11 cellular contexts compared by ENCODE assay signal in the genomic region with DNA sequence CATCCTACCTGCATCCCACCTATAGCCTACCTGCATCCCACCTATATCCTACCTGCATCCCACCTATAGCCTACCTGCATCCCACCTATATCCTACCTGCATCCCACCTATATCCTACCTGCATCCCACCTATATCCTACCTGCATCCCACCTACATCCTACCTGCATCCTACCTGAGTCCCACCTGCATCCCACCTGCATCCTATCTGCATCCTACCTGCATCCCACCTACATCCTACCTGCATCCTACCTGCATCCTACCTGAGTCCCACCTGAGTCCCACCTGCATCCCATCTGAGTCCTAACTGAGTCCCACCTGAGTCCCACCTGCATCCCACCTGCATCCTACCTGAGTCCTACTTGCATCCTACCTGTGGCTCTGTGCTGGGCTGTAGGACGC. TPM values are rescaled to one million over a fixed set of nuclear protein-coding genes. Genes with fewer than 3 reads are reported as not detected.
"Had no signal": no experiment of that assay in that cellular context is flagged by ENCODE, and none has a peak within 500 bp of the region (broad histone marks: within the 10 kb centered on the region; RNA-seq: fewer than 3 reads in every experiment).

No MANE protein-coding gene starts in this region.

RNA-seq across cellular contexts. Expression of gene MRGPRE, which starts 25.3 kb away (rescaled TPM):
- total RNA-seq: OCI-LY7, PC-3, PC-9, Right ventricle myocardium inferior, RPMI7951, SJCRH30, SJSA1, SK-MEL-5 had no signal
- polyA plus RNA-seq: SK-N-SH had no signal

RNA-seq across cellular contexts. Expression of gene MRGPRG, which starts 38.9 kb away (rescaled TPM):
- total RNA-seq: OCI-LY7, PC-3, PC-9, Peyer's patch, Right ventricle myocardium inferior, Right ventricle myocardium superior, RPMI7951, SJCRH30, SJSA1, SK-MEL-5 had no signal
- polyA plus RNA-seq: SK-N-SH had no signal
